Comparison of ENCODE assay signal across 25 cellular contexts in genomic region chr2:225164406-225165048, GRCh38.
A peak's percentile ranks its signal among the peaks of the same experiment; 100 is the strongest.
DNase-seq lines count a peak whose midpoint lies in the region; ATAC-seq, FAIRE-seq and TF ChIP-seq lines count a peak whose summit lies in the region.
"Had no signal": no experiment of that assay in that cellular context is flagged by ENCODE, and none has a peak within 500 bp of the region (broad histone marks: within the 10 kb centered on the region; RNA-seq: fewer than 3 reads in every experiment).

No MANE protein-coding gene starts in this region.

- intact Hi-C loops in K562 (cut with micrococcal nuclease) (no loop called here), lower lobe of right lung (cut with DNase I) (no loop called here), stomach (cut with DNase I; ENCODE audit: low total_unique reads) (no loop called here)

- DNase-seq in CD1c-positive myeloid dendritic cell (ENCODE audit: extremely low spot score), result peak; percentile 29
- peak; percentile 6 for DNase-seq in MV-4-11 (lab: John Stamatoyannopoulos, UW)
- DNase-seq in K562 (ENCODE audit: extremely low read depth in 1 of 4, low spot score in 3 of 4), result peak in 2 of 4 experiments; percentile 4 to 8
- DNase-seq in lower lobe of right lung, result peak; percentile 53
- DNase-seq in activated T-cell treated with anti-CD3 and anti-CD28 coated beads, Interleukin-2, amount 50 U/mL, for 24 hours, result no peak
- DNase-seq in GM12892 (ENCODE audit: insufficient read length), result no peak
- DNase-seq in activated CD4-positive, alpha-beta T cell treated with anti-CD3 and anti-CD28 coated beads, Interleukin-2, amount 50 U/mL, for 48 hours, result no peak
- no peak for DNase-seq in stomach
- DNase-seq: activated CD4-positive, CD25-positive, alpha-beta regulatory T cell; COR-L47; DND-41; gastrocnemius medialis; KBM-7; left cardiac atrium; NCI-H1048; NCI-H1930; NCI-H774; Peyer's patch had no signal

- FAIRE-seq in K562 (lab: Jason Lieb, UNC) (no peak), GM12892 (lab: Jason Lieb, UNC) (no peak)

- 8% methylated on average over 9 of the region's 10 CpGs for WGBS in K562 (ENCODE audit: insufficient coverage, low coverage, missing lambda C conversion rate)
- WGBS in stomach, 5 donors, result 54 to 68% (median 58%) methylated on average over 10 of the region's 10 CpGs

- H3K4me1 ChIP-seq in K562 (replicated peaks in 1 of 2; ENCODE audit: control insufficient read depth in 2 of 2, insufficient read depth in 2 of 2, low read length in 2 of 2), result no peaks in the 10 kb centered on the region; a peak in 1 of 5 replicates
- no peaks in the 10 kb centered on the region for H3K4me1 ChIP-seq in lower lobe of right lung
- no peaks in the 10 kb centered on the region for H3K4me1 ChIP-seq in stomach
- H3K4me1 ChIP-seq: breast epithelium, gastrocnemius medialis, Peyer's patch, right atrium auricular region, tibial nerve had no signal

- H3K4me3 Mint-ChIP-seq in activated T-cell treated with anti-CD3 and anti-CD28 coated beads, Interleukin-2, amount 50 U/mL, for 24 hours, result no peak overlapping the region
- H3K4me3 Mint-ChIP-seq: dendritic cell treated with granulocyte-macrophage colony-stimulating factor and Interleukin-4, amounts not matched to agents 40 ng/mL and 50 ng/mL, for 4 days; stimulated activated memory B cell treated with anti-CD40 and anti-IgM and Interleukin-4, amounts not matched to agents 10 μg/mL and 1 μg/mL and 100 μg/mL, for 72 hours had no signal

- no peak overlapping the region for H3K27ac Mint-ChIP-seq in activated T-cell treated with anti-CD3 and anti-CD28 coated beads, Interleukin-2, amount 50 U/mL, for 24 hours
- H3K27ac Mint-ChIP-seq: dendritic cell treated with granulocyte-macrophage colony-stimulating factor and Interleukin-4, amounts not matched to agents 40 ng/mL and 50 ng/mL, for 4 days; stimulated activated memory B cell treated with anti-CD40 and anti-IgM and Interleukin-4, amounts not matched to agents 10 μg/mL and 1 μg/mL and 100 μg/mL, for 72 hours had no signal

- in situ Hi-C loops in K562 (cut with MboI), result no loop called here

- ATAC-seq in K562, result no peak
- peak in 1 of 2 donors; percentile 14 for ATAC-seq in lower lobe of right lung
- ATAC-seq: gastrocnemius medialis; left cardiac atrium; stimulated activated memory B cell treated with anti-CD40 and anti-IgM and Interleukin-4, amounts not matched to agents 10 μg/mL and 1 μg/mL and 100 μg/mL, for 72 hours had no signal

- no peaks in the 10 kb centered on the region for H3K36me3 ChIP-seq in K562 (ENCODE audit: control insufficient read depth, insufficient read depth, low read length)
- no peaks in the 10 kb centered on the region for H3K36me3 ChIP-seq in lower lobe of right lung
- H3K36me3 ChIP-seq in stomach, result no peaks in the 10 kb centered on the region
- H3K36me3 ChIP-seq: breast epithelium, gastrocnemius medialis, neutrophil, Peyer's patch, right atrium auricular region, tibial nerve had no signal

- H3K4me2 ChIP-seq in K562 (ENCODE audit: insufficient read depth, low read length), result no peak overlapping the region

- H3K9me3 Mint-ChIP-seq in activated T-cell treated with anti-CD3 and anti-CD28 coated beads, Interleukin-2, amount 50 U/mL, for 24 hours, result no peaks in the 10 kb centered on the region
- H3K9me3 Mint-ChIP-seq: dendritic cell treated with granulocyte-macrophage colony-stimulating factor and Interleukin-4, amounts not matched to agents 40 ng/mL and 50 ng/mL, for 4 days; stimulated activated memory B cell treated with anti-CD40 and anti-IgM and Interleukin-4, amounts not matched to agents 10 μg/mL and 1 μg/mL and 100 μg/mL, for 72 hours had no signal

- TF ChIP-seq EP300 in K562 (IDR thresholded peaks at IDR 0.05; ENCODE audit: low read length) (no peak), stomach (IDR thresholded peaks at IDR 0.05) (no peak)

- H3K79me2 ChIP-seq in K562 (ENCODE audit: control insufficient read depth, insufficient read depth, low read length), result no peaks in the 10 kb centered on the region

- peaks cover 2% of the 10 kb centered on the region for H3K27me3 Mint-ChIP-seq in activated T-cell treated with anti-CD3 and anti-CD28 coated beads, Interleukin-2, amount 50 U/mL, for 24 hours

- peaks cover 3% of the 10 kb centered on the region for H3K4me1 Mint-ChIP-seq in activated T-cell treated with anti-CD3 and anti-CD28 coated beads, Interleukin-2, amount 50 U/mL, for 24 hours (ENCODE audit: low read depth)
- H3K4me1 Mint-ChIP-seq: stimulated activated memory B cell treated with anti-CD40 and anti-IgM and Interleukin-4, amounts not matched to agents 10 μg/mL and 1 μg/mL and 100 μg/mL, for 72 hours had no signal

- no peaks in the 10 kb centered on the region for H3K27me3 ChIP-seq in K562 (ENCODE audit: control insufficient read depth in 2 of 2, insufficient read depth in 2 of 2, low read length in 2 of 2)
- no peaks in the 10 kb centered on the region for H3K27me3 ChIP-seq in lower lobe of right lung (ENCODE audit: low read depth)
- no peaks in the 10 kb centered on the region for H3K27me3 ChIP-seq in stomach
- H3K27me3 ChIP-seq: breast epithelium, gastrocnemius medialis, neutrophil, Peyer's patch, right atrium auricular region, tibial nerve had no signal

- TF ChIP-seq CTCF in K562 (IDR thresholded peaks at IDR 0.05 in 2 of 3, conservative IDR thresholded peaks at IDR 0.05 in 1 of 3; ENCODE audit: insufficient read depth in 2 of 3, low read depth in 1 of 3, low read length in 3 of 3) (no peak), lower lobe of right lung (IDR thresholded peaks at IDR 0.05) (no peak), stomach (IDR thresholded peaks at IDR 0.05) (no peak)

- H2AFZ ChIP-seq in K562 (ENCODE audit: low read depth, low read length), result no peak overlapping the region

- CTCF ChIA-PET in K562 (lab: Yijun Ruan, JAX; ENCODE audit: low intra/inter-chr PET ratio), result no interaction called here

- no peak overlapping the region for H3K27ac ChIP-seq in K562 (ENCODE audit: extremely low read depth, low read depth, low read length)
- H3K27ac ChIP-seq in lower lobe of right lung, result no peak overlapping the region
- H3K27ac ChIP-seq in stomach, result no peak overlapping the region
- H3K27ac ChIP-seq: breast epithelium, gastrocnemius medialis, HL-60, neutrophil, Peyer's patch, right atrium auricular region, tibial nerve had no signal

- BruUV-seq in K562 (replicated peaks; lab: Mats Ljungman, UMichigan), result no TSS peak

- no peaks in the 10 kb centered on the region for H4K20me1 ChIP-seq in K562 (replicated peaks; ENCODE audit: control insufficient read depth, insufficient read depth, low read length)

- no peaks in the 10 kb centered on the region for H3K36me3 Mint-ChIP-seq in activated T-cell treated with anti-CD3 and anti-CD28 coated beads, Interleukin-2, amount 50 U/mL, for 24 hours (ENCODE audit: low read depth)
- H3K36me3 Mint-ChIP-seq: stimulated activated memory B cell treated with anti-CD40 and anti-IgM and Interleukin-4, amounts not matched to agents 10 μg/mL and 1 μg/mL and 100 μg/mL, for 72 hours had no signal

- H3K9me3 ChIP-seq in K562 (replicated peaks; ENCODE audit: control insufficient read depth, insufficient read depth, low read depth, low read length), result no peaks in the 10 kb centered on the region
- no peaks in the 10 kb centered on the region for H3K9me3 ChIP-seq in lower lobe of right lung
- no peaks in the 10 kb centered on the region for H3K9me3 ChIP-seq in stomach
- H3K9me3 ChIP-seq: breast epithelium, gastrocnemius medialis, neutrophil, Peyer's patch, right atrium auricular region, tibial nerve had no signal

- no peak overlapping the region for H3K9ac ChIP-seq in K562 (ENCODE audit: insufficient read depth in 1 of 2, low read depth in 2 of 2, low read length in 2 of 2)

- no peak for TF ChIP-seq POLR2A in K562 (conservative IDR thresholded peaks at IDR 0.05)
- TF ChIP-seq POLR2A in GM12892 (IDR thresholded peaks at IDR 0.05; ENCODE audit: low read depth, low read length), result no peak
- no peak for TF ChIP-seq POLR2A in stomach (IDR thresholded peaks at IDR 0.05)

- H3K4me3 ChIP-seq in K562 (no peak overlapping the region), lower lobe of right lung (no peak overlapping the region), stomach (no peak overlapping the region)
- H3K4me3 ChIP-seq: breast epithelium, gastrocnemius medialis, Peyer's patch, right atrium auricular region, tibial nerve had no signal

- POLR2A ChIA-PET in K562 (lab: Yijun Ruan, JAX), result interaction anchor here (0.7 kb wide), 1 partner anchor 239 kb away, joined by 3 read pairs; no protein-coding TSS in a partner anchor

- no peaks in the 10 kb centered on the region for H3K9me1 ChIP-seq in K562 (ENCODE audit: control insufficient read depth, insufficient read depth, low read length)

- TF ChIP-seq RAD21 in K562 (CRISPR knock-in tag; conservative IDR thresholded peaks at IDR 0.05 in 1 of 2, IDR thresholded peaks at IDR 0.05 in 1 of 2), result no peak

TF ChIP-seq in K562, 482 proteins besides CTCF, POLR2A, EP300 and RAD21:
- TF ChIP-seq PHB2 (IDR thresholded peaks at IDR 0.05; ENCODE audit: low read depth), result no peak
- 0 out of 2 replicates have a peak, but pooled peaks have one; percentile 21 for TF ChIP-seq TCF3 (CRISPR knock-in tag; IDR thresholded peaks at IDR 0.05)
- peak; percentile 18; the same call in 1 of the 2 replicates for TF ChIP-seq CBFA2T3 (IDR thresholded peaks at IDR 0.05)
TF ChIP-seq in K562: peak in this region for 2.

Comparison
In these comparisons a context has a peak if more than half of its experiments do, and no peak if none do; other contexts are left out.
1. DNase-seq: peak in CD1c-positive myeloid dendritic cell (single experiment), MV-4-11 (single experiment) and lower lobe of right lung (single experiment); none in activated T-cell treated with anti-CD3 and anti-CD28 coated beads, Interleukin-2, amount 50 U/mL, for 24 hours (single experiment), GM12892 (single experiment), activated CD4-positive, alpha-beta T cell treated with anti-CD3 and anti-CD28 coated beads, Interleukin-2, amount 50 U/mL, for 48 hours (0 of 2) and stomach (single experiment).